ENCODE assay signal across 24 cellular contexts in genomic region chr5:142515036-142515435, GRCh38.
DNase-seq lines count a peak whose midpoint lies in the region; ATAC-seq, FAIRE-seq and TF ChIP-seq lines count a peak whose summit lies in the region.
"Had no signal": no experiment of that assay in that cellular context is flagged by ENCODE, and none has a peak within 500 bp of the region (broad histone marks: within the 10 kb centered on the region; RNA-seq: fewer than 3 reads in every experiment).

No MANE protein-coding gene starts in this region.

- TF ChIP-seq POLR2A in K562 (conservative IDR thresholded peaks at IDR 0.05), result no peak

- 8% methylated on average over 2 of the region's 2 CpGs for WGBS in K562 (ENCODE audit: insufficient coverage, low coverage, missing lambda C conversion rate)

- no peak for TF ChIP-seq EP300 in K562 (IDR thresholded peaks at IDR 0.05; ENCODE audit: low read length)

- no peak overlapping the region for H3K4me3 ChIP-seq in ACC112 (ENCODE audit: low read depth, low read length)
- H3K4me3 ChIP-seq in K562, result no peak overlapping the region
- H3K4me3 ChIP-seq in colonic mucosa, result no peak overlapping the region
- H3K4me3 ChIP-seq: A549 had no signal

- no peak overlapping the region for H3K4me3 Mint-ChIP-seq in glutamatergic neuron (ENCODE audit: unreplicated experiment)
- H3K4me3 Mint-ChIP-seq: CD4-positive, CD25-positive, alpha-beta regulatory T cell; IgD-negative memory B cell had no signal

- no peak overlapping the region for H3K27ac Mint-ChIP-seq in glutamatergic neuron (ENCODE audit: unreplicated experiment)
- H3K27ac Mint-ChIP-seq: CD4-positive, CD25-positive, alpha-beta regulatory T cell; IgD-negative memory B cell had no signal

- H3K36me3 ChIP-seq in ACC112 (ENCODE audit: insufficient read depth, low read length) (no peaks in the 10 kb centered on the region), K562 (ENCODE audit: control insufficient read depth, insufficient read depth, low read length) (no peaks in the 10 kb centered on the region), colonic mucosa (no peaks in the 10 kb centered on the region)

- DNase-seq in HCEC 1CT (peak; percentile 38), K562 (ENCODE audit: extremely low read depth in 1 of 4, low spot score in 3 of 4) (no peak), iris pigment epithelial cell (ENCODE audit: low read depth) (peak; percentile 31), glutamatergic neuron (no peak), COLO829 (ENCODE audit: low spot score) (no peak), colonic mucosa (no peak)
- DNase-seq: CD4-positive, CD25-positive, alpha-beta regulatory T cell; COR-L47; DMS 273 treated with DMSO at 0.1 percent for 48 hours; DMS79 treated with DMSO at 0.1 percent for 48 hours; Karpas-422; NCI-H1694; NCI-H2081; NCI-H2171; NCI-H345; NCI-H524 treated with DMSO at 0.1 percent for 48 hours; OCI-M1; Right ventricle myocardium superior had no signal

- H3K27me3 ChIP-seq in ACC112 (ENCODE audit: insufficient read depth, low read length), result no peaks in the 10 kb centered on the region
- H3K27me3 ChIP-seq in K562 (ENCODE audit: control insufficient read depth in 2 of 2, insufficient read depth in 2 of 2, low read length in 2 of 2), result peaks cover 0 to 8% of the 10 kb centered on the region in 2 experiments; a peak in 1 of 5 replicates
- H3K27me3 ChIP-seq in colonic mucosa, result no peaks in the 10 kb centered on the region

- in situ Hi-C loops in K562 (cut with MboI), result no loop called here

- no peak for TF ChIP-seq RAD21 in K562 (CRISPR knock-in tag; conservative IDR thresholded peaks at IDR 0.05 in 1 of 2, IDR thresholded peaks at IDR 0.05 in 1 of 2)

- H4K20me1 ChIP-seq in K562 (replicated peaks; ENCODE audit: control insufficient read depth, insufficient read depth, low read length), result no peaks in the 10 kb centered on the region

- intact Hi-C loops in K562 (cut with micrococcal nuclease) (no loop called here), colonic mucosa (cut with DNase I) (no loop called here)

- H3K9me3 ChIP-seq in K562 (replicated peaks; ENCODE audit: control insufficient read depth, insufficient read depth, low read depth, low read length) (no peaks in the 10 kb centered on the region), colonic mucosa (no peaks in the 10 kb centered on the region)
- H3K9me3 ChIP-seq: A549 had no signal

- H3K27me3 Mint-ChIP-seq in glutamatergic neuron (ENCODE audit: unreplicated experiment), result peaks cover 2% of the 10 kb centered on the region

- H2AFZ ChIP-seq in ACC112 (ENCODE audit: low read length, unreplicated experiment) (no peak overlapping the region), K562 (ENCODE audit: low read depth, low read length) (no peak overlapping the region)

- peak overlapping the region; percentile 37; the same call in 1 of the 2 replicates for H3K27ac ChIP-seq in ACC112 (ENCODE audit: low read depth, low read length)
- no peak overlapping the region for H3K27ac ChIP-seq in K562 (ENCODE audit: extremely low read depth, low read depth, low read length)
- H3K27ac ChIP-seq in colonic mucosa, result no peak overlapping the region
- H3K27ac ChIP-seq: A549 had no signal

- no peaks in the 10 kb centered on the region for H3K79me2 ChIP-seq in ACC112 (ENCODE audit: control insufficient read depth, insufficient read depth, low read length, unreplicated experiment)
- no peaks in the 10 kb centered on the region for H3K79me2 ChIP-seq in K562 (ENCODE audit: control insufficient read depth, insufficient read depth, low read length)

- no peak overlapping the region for H3K4me2 ChIP-seq in K562 (ENCODE audit: insufficient read depth, low read length)
- H3K4me2 ChIP-seq: A549 had no signal

- H3K36me3 Mint-ChIP-seq in glutamatergic neuron (ENCODE audit: unreplicated experiment), result peaks cover 13% of the 10 kb centered on the region
- H3K36me3 Mint-ChIP-seq: CD4-positive, CD25-positive, alpha-beta regulatory T cell had no signal

- CTCF ChIA-PET in K562 (lab: Yijun Ruan, JAX; ENCODE audit: low intra/inter-chr PET ratio), result no interaction called here

- TF ChIP-seq CTCF in K562 (IDR thresholded peaks at IDR 0.05 in 2 of 3, conservative IDR thresholded peaks at IDR 0.05 in 1 of 3; ENCODE audit: insufficient read depth in 2 of 3, low read depth in 1 of 3, low read length in 3 of 3) (no peak), glutamatergic neuron (IDR thresholded peaks at IDR 0.05; ENCODE audit: partially characterized antibody, unreplicated experiment) (no peak), colonic mucosa (IDR thresholded peaks at IDR 0.05) (no peak)

- H3K9me1 ChIP-seq in K562 (ENCODE audit: control insufficient read depth, insufficient read depth, low read length), result no peaks in the 10 kb centered on the region

- POLR2A ChIA-PET in K562 (lab: Yijun Ruan, JAX), result interaction anchor here (0.7 kb wide), 1 partner anchor 11 kb away, joined by 4 read pairs; no protein-coding TSS in a partner anchor

- no peak for ATAC-seq in K562
- ATAC-seq: A549, HCT116 had no signal

- no peak overlapping the region for H3K9ac ChIP-seq in K562 (ENCODE audit: insufficient read depth in 1 of 2, low read depth in 2 of 2, low read length in 2 of 2)
- H3K9ac ChIP-seq in colonic mucosa (ENCODE audit: low read depth in 2 of 2, low read length in 2 of 2), result no peak overlapping the region

- H3K9me3 Mint-ChIP-seq in glutamatergic neuron (ENCODE audit: unreplicated experiment), result no peaks in the 10 kb centered on the region

- peaks cover 5% of the 10 kb centered on the region for H3K4me1 Mint-ChIP-seq in glutamatergic neuron (ENCODE audit: low read depth, unreplicated experiment)
- H3K4me1 Mint-ChIP-seq: CD4-positive, CD25-positive, alpha-beta regulatory T cell; IgD-negative memory B cell had no signal

- no TSS peak for BruUV-seq in K562 (replicated peaks; lab: Mats Ljungman, UMichigan)

- no peak for FAIRE-seq in K562 (lab: Jason Lieb, UNC)
- FAIRE-seq: A549, GM12891, RCC 7860 had no signal

- H3K4me1 ChIP-seq in ACC112 (ENCODE audit: control insufficient read depth, insufficient read depth, low read length, unreplicated experiment) (peaks cover 17% of the 10 kb centered on the region), K562 (replicated peaks in 1 of 2; ENCODE audit: control insufficient read depth in 2 of 2, insufficient read depth in 2 of 2, low read length in 2 of 2) (no peaks in the 10 kb centered on the region), colonic mucosa (no peaks in the 10 kb centered on the region)

TF ChIP-seq in K562, 482 proteins besides CTCF, POLR2A, EP300 and RAD21:
- no peak for TF ChIP-seq CTCFL (IDR thresholded peaks at IDR 0.05; ENCODE audit: borderline replicate concordance, insufficient read depth, low read depth, low read length, poor library complexity, severe bottlenecking)
- no peak for TF ChIP-seq ZKSCAN1 (IDR thresholded peaks at IDR 0.05; ENCODE audit: low read depth, low read length)
- no peak for TF ChIP-seq SMAD2 (IDR thresholded peaks at IDR 0.05; ENCODE audit: low read depth, low read length)
- peak; percentile 55 for TF ChIP-seq TFE3 (CRISPR knock-in tag; IDR thresholded peaks at IDR 0.05)

Comparison
In these comparisons a context has a peak if more than half of its experiments do, and no peak if none do; other contexts are left out.
1. DNase-seq: peak in HCEC 1CT (single experiment) and iris pigment epithelial cell (single experiment); none in K562 (0 of 4), glutamatergic neuron (single experiment), COLO829 (single experiment) and colonic mucosa (single experiment).